31 cellular contexts compared by ENCODE assay signal in genomic region chr3:167712445-167712844, GRCh38. TPM values are rescaled to one million over a fixed set of nuclear protein-coding genes. Genes with fewer than 3 reads are reported as not detected.
"Had no signal": no experiment of that assay in that cellular context is flagged by ENCODE, and none has a peak within 500 bp of the region (broad histone marks: within the 10 kb centered on the region; RNA-seq: fewer than 3 reads in every experiment).

No MANE protein-coding gene starts in this region.

- H3K4me3 ChIP-seq: dorsolateral prefrontal cortex, gastroesophageal sphincter, heart left ventricle, hepatocyte, lung, neural progenitor cell, right atrium auricular region, smooth muscle cell, testis, tibial artery had no signal

- H3K4me3 Mint-ChIP-seq: nephron, neural progenitor cell, type B pancreatic cell had no signal

- H3K27me3 ChIP-seq: dorsolateral prefrontal cortex, gastroesophageal sphincter, heart left ventricle, hepatocyte, neural progenitor cell, right atrium auricular region, testis, tibial artery had no signal

- H3K27me3 Mint-ChIP-seq: progenitor cell of endocrine pancreas, type B pancreatic cell had no signal

- H3K4me2 ChIP-seq: hepatocyte, neural progenitor cell, smooth muscle cell had no signal

- DNase-seq: dorsolateral prefrontal cortex; effector CD4-positive, alpha-beta T cell; foreskin fibroblast; heart left ventricle; kidney; mesendoderm; midbrain; stimulated activated CD4-positive, alpha-beta T cell treated with anti-CD3 and anti-CD28 coated beads, Interleukin-12 subunit alpha, Interleukin-12 subunit beta, amount 100 ng/mL, for 4 hours; stimulated activated CD4-positive, alpha-beta T cell treated with anti-CD3 and anti-CD28 coated beads, Interleukin-1b, Interleukin-23, amount 100 ng/mL, for 48 hours; stimulated activated CD4-positive, alpha-beta T cell treated with anti-CD3 and anti-CD28 coated beads, Interleukin-4, amount 100 ng/mL, for 1 hour; stimulated activated CD8-positive, alpha-beta memory T cell treated with anti-CD3 and anti-CD28 coated beads, Interleukin-4, amount 100 ng/mL, for 48 hours; stimulated activated naive CD8-positive, alpha-beta T cell treated with anti-CD3 and anti-CD28 coated beads, Interleukin-15, Interleukin-2, amounts not matched to agents 100 U/mL and 50 U/mL, for 24 hours; substantia nigra; testis; tibial artery had no signal

- H3K4me1 ChIP-seq: gastroesophageal sphincter, neural progenitor cell, parathyroid adenoma, right atrium auricular region, testis, tibial artery had no signal

- H3K27ac Mint-ChIP-seq: nephron, neural progenitor cell, progenitor cell of endocrine pancreas, type B pancreatic cell had no signal

- H2AFZ ChIP-seq: hepatocyte, neural progenitor cell, parathyroid adenoma had no signal

- H3K27ac ChIP-seq: dorsolateral prefrontal cortex, epithelial cell of prostate, gastroesophageal sphincter, heart left ventricle, hepatocyte, neural progenitor cell, parathyroid adenoma, right atrium auricular region, testis, tibial artery had no signal

- H3K4me1 Mint-ChIP-seq: neural progenitor cell had no signal

- H3K9me3 ChIP-seq: gastroesophageal sphincter, heart left ventricle, right atrium auricular region, testis, tibial artery had no signal

- H3K9ac ChIP-seq: neural progenitor cell, parathyroid adenoma had no signal

- ATAC-seq: esophagus mucosa; gastroesophageal sphincter; heart left ventricle; left lobe of liver; sciatic nerve; stimulated activated naive CD8-positive, alpha-beta T cell treated with anti-CD3 and anti-CD28 coated beads, Interleukin-15, Interleukin-2, amounts not matched to agents 100 U/mL and 50 U/mL, for 24 hours had no signal

RNA-seq across cellular contexts. Expression of gene WDR49, which starts 58.7 kb away (rescaled TPM):
- total RNA-seq: hepatocyte, left lobe of liver, myocyte had no signal
- polyA plus RNA-seq: hepatocyte, liver, smooth muscle cell had no signal
